ENCODE assay signal across 8 cellular contexts in genomic region chr2:239263937-239264837, GRCh38.
A peak's percentile ranks its signal among the peaks of the same experiment; 100 is the strongest.
DNase-seq lines count a peak whose midpoint lies in the region; ATAC-seq and TF ChIP-seq lines count a peak whose summit lies in the region.

No MANE protein-coding gene starts in this region.

- peak; percentile 24 for ATAC-seq in activated naive CD8-positive, alpha-beta T cell treated with anti-CD3 and anti-CD28 coated beads, Interleukin-2, amount 10 ng/mL, durations not matched to agents 7 days and 5 days (ENCODE audit: low read depth)
- ATAC-seq in upper lobe of right lung (no peak), GM19455 (IDR thresholded peaks at IDR 0.05; ENCODE audit: unreplicated experiment) (no peak), HG03280 (IDR thresholded peaks at IDR 0.05; ENCODE audit: unreplicated experiment) (no peak)

- H3K4me1 Mint-ChIP-seq in activated naive CD8-positive, alpha-beta T cell treated with anti-CD3 and anti-CD28 coated beads, Interleukin-2, amount 10 ng/mL, durations not matched to agents 7 days and 5 days = peaks cover 64% of the 10 kb centered on the region

- no peak overlapping the region for H3K4me3 ChIP-seq in upper lobe of right lung

- peaks cover 64% of the 10 kb centered on the region for H3K4me1 ChIP-seq in upper lobe of right lung

- peak overlapping the region; percentile 86 for H3K27ac ChIP-seq in upper lobe of right lung

- peak overlapping the region; percentile 97 for H3K27ac Mint-ChIP-seq in activated naive CD8-positive, alpha-beta T cell treated with anti-CD3 and anti-CD28 coated beads, Interleukin-2, amount 10 ng/mL, durations not matched to agents 7 days and 5 days

- TF ChIP-seq CTCF in upper lobe of right lung (IDR thresholded peaks at IDR 0.05) = no peak

- peaks cover 6% of the 10 kb centered on the region for H3K36me3 Mint-ChIP-seq in activated naive CD8-positive, alpha-beta T cell treated with anti-CD3 and anti-CD28 coated beads, Interleukin-2, amount 10 ng/mL, durations not matched to agents 7 days and 5 days

- peak overlapping the region; percentile 90 for H3K4me3 Mint-ChIP-seq in activated naive CD8-positive, alpha-beta T cell treated with anti-CD3 and anti-CD28 coated beads, Interleukin-2, amount 10 ng/mL, durations not matched to agents 7 days and 5 days

- no peaks in the 10 kb centered on the region for H3K36me3 ChIP-seq in upper lobe of right lung

- intact Hi-C loops in upper lobe of right lung (cut with DNase I) = no loop called here

- no peaks in the 10 kb centered on the region for H3K27me3 ChIP-seq in upper lobe of right lung

- H3K9me3 Mint-ChIP-seq in activated naive CD8-positive, alpha-beta T cell treated with anti-CD3 and anti-CD28 coated beads, Interleukin-2, amount 10 ng/mL, durations not matched to agents 7 days and 5 days = no peaks in the 10 kb centered on the region

- peak; percentile 69 for DNase-seq in activated effector memory CD4-positive, alpha-beta T cell treated with anti-CD3 and anti-CD28 coated beads, Interleukin-2, amount 50 U/mL, for 16 hours
- no peak for DNase-seq in activated effector memory CD4-positive, alpha-beta T cell treated with Interleukin-2 at 50 U/mL for 16 hours
- peak; percentile 62 for DNase-seq in activated naive CD8-positive, alpha-beta T cell treated with anti-CD3 and anti-CD28 coated beads, Interleukin-2, amount 10 ng/mL, durations not matched to agents 7 days and 5 days
- peak; percentile 76 for DNase-seq in iris pigment epithelial cell (ENCODE audit: low read depth)
- peak; percentile 61 for DNase-seq in upper lobe of right lung
- DNase-seq in GM19238 (ENCODE audit: insufficient read length, low spot score) = no peak

- POLR2A ChIA-PET in activated naive CD8-positive, alpha-beta T cell treated with anti-CD3 and anti-CD28 coated beads, Interleukin-2, amount 10 ng/mL, durations not matched to agents 7 days and 5 days (lab: Charles Lee) = interaction anchor here (0.6 to 2.7 kb wide), 7 partner anchors 9 to 137 kb away, joined by 3 to 10 read pairs (median 3); partner anchors contain the start of gene HDAC4

- no peaks in the 10 kb centered on the region for H3K9me3 ChIP-seq in upper lobe of right lung

- no peaks in the 10 kb centered on the region for H3K27me3 Mint-ChIP-seq in activated naive CD8-positive, alpha-beta T cell treated with anti-CD3 and anti-CD28 coated beads, Interleukin-2, amount 10 ng/mL, durations not matched to agents 7 days and 5 days

Comparison
In these comparisons a context has a peak if more than half of its experiments do, and no peak if none do; other contexts are left out.
1. DNase-seq: peak in activated effector memory CD4-positive, alpha-beta T cell treated with anti-CD3 and anti-CD28 coated beads, Interleukin-2, amount 50 U/mL, for 16 hours (single experiment), activated naive CD8-positive, alpha-beta T cell treated with anti-CD3 and anti-CD28 coated beads, Interleukin-2, amount 10 ng/mL, durations not matched to agents 7 days and 5 days (single experiment), iris pigment epithelial cell (single experiment) and upper lobe of right lung (single experiment); none in activated effector memory CD4-positive, alpha-beta T cell treated with Interleukin-2 at 50 U/mL for 16 hours (single experiment) and GM19238 (single experiment).